In genomic region chr1:66450847-66451246, GRCh38 we compare ENCODE assay signal across 17 cellular contexts.
DNase-seq lines count a peak whose midpoint lies in the region; ATAC-seq and TF ChIP-seq lines count a peak whose summit lies in the region.
"Had no signal": no experiment of that assay in that cellular context is flagged by ENCODE, and none has a peak within 500 bp of the region (broad histone marks: within the 10 kb centered on the region; RNA-seq: fewer than 3 reads in every experiment).

No MANE protein-coding gene starts in this region.

- TF ChIP-seq CTCF in right atrium auricular region (IDR thresholded peaks at IDR 0.05) (no peak), esophagus squamous epithelium (IDR thresholded peaks at IDR 0.05) (no peak), stomach (IDR thresholded peaks at IDR 0.05) (no peak)

- H3K36me3 ChIP-seq in right atrium auricular region = no peaks in the 10 kb centered on the region
- H3K36me3 ChIP-seq in esophagus squamous epithelium = no peaks in the 10 kb centered on the region
- no peaks in the 10 kb centered on the region for H3K36me3 ChIP-seq in stomach

- H3K27ac ChIP-seq in right atrium auricular region = peak overlapping the region; percentile 50 to 73
- peak overlapping the region in 3 of 4 donors; percentile 18 to 67 (median 65) for H3K27ac ChIP-seq in esophagus squamous epithelium
- H3K27ac ChIP-seq in stomach = peak overlapping the region in 3 of 5 donors; percentile 50 to 66 (median 54)
- H3K27ac ChIP-seq: HL-60 had no signal

- H3K27me3 ChIP-seq in right atrium auricular region (no peaks in the 10 kb centered on the region), esophagus squamous epithelium (no peaks in the 10 kb centered on the region), stomach (no peaks in the 10 kb centered on the region)

- peaks cover 0 to 28% of the 10 kb centered on the region in 2 donors for H3K4me1 ChIP-seq in right atrium auricular region
- H3K4me1 ChIP-seq in esophagus squamous epithelium = peaks cover 0 to 5% (median under 1%) of the 10 kb centered on the region in 3 donors
- H3K4me1 ChIP-seq in stomach = peaks cover 3 to 27% (median 7%) of the 10 kb centered on the region in 4 donors

- DNase-seq in right atrium auricular region (ENCODE audit: low spot score) (no peak), left cardiac atrium (no peak), esophagus squamous epithelium (lab: John Stamatoyannopoulos, UW) (no peak), stomach (no peak), inferior parietal cortex (ENCODE audit: extremely low spot score) (no peak), NCI-H1105 treated with DMSO at 0.1 percent for 48 hours (lab: John Stamatoyannopoulos, UW) (no peak), LoVo (ENCODE audit: low spot score) (no peak)
- DNase-seq: C1 segment of cervical spinal cord, DND-41, GDM1, H9, NCI-H2029, NCI-H2171, NCI-H446, SHP77 treated with DMSO at 0.1 percent for 48 hours had no signal

- WGBS in esophagus squamous epithelium, 2 donors = 76 to 82% methylated on average over 1 of the region's 1 CpG
- WGBS in stomach, 5 donors = 71 to 84% (median 77%) methylated on average over 1 of the region's 1 CpG

- H3K9me3 ChIP-seq in right atrium auricular region (no peaks in the 10 kb centered on the region), esophagus squamous epithelium (no peaks in the 10 kb centered on the region), stomach (no peaks in the 10 kb centered on the region)

- H3K4me3 ChIP-seq in right atrium auricular region (no peak overlapping the region), esophagus squamous epithelium (no peak overlapping the region), stomach (no peak overlapping the region)

- TF ChIP-seq EP300 in stomach (IDR thresholded peaks at IDR 0.05) = no peak

- TF ChIP-seq POLR2A in esophagus squamous epithelium (IDR thresholded peaks at IDR 0.05) (no peak), stomach (IDR thresholded peaks at IDR 0.05) (no peak)

- ATAC-seq in left cardiac atrium = no peak
- ATAC-seq in GM21529 (IDR thresholded peaks at IDR 0.05; ENCODE audit: unreplicated experiment) = no peak

- intact Hi-C loops in left cardiac atrium (cut with DNase I) = no loop called here
- intact Hi-C loops in esophagus squamous epithelium (cut with DNase I) = loop anchor here (5.0 kb wide), 1 partner anchor 499 kb away; no protein-coding TSS in a partner anchor
- intact Hi-C loops in stomach (cut with DNase I; ENCODE audit: low total_unique reads) = loop anchor here (10.0 kb wide), 1 partner anchor 274 kb away; no protein-coding TSS in a partner anchor

Comparison
In these comparisons a context has a peak if more than half of its experiments do, and no peak if none do; other contexts are left out.
1. intact Hi-C loops: an anchor here in esophagus squamous epithelium (5.0 kb wide) and stomach (10.0 kb wide); none called in left cardiac atrium.